In the genomic region with DNA sequence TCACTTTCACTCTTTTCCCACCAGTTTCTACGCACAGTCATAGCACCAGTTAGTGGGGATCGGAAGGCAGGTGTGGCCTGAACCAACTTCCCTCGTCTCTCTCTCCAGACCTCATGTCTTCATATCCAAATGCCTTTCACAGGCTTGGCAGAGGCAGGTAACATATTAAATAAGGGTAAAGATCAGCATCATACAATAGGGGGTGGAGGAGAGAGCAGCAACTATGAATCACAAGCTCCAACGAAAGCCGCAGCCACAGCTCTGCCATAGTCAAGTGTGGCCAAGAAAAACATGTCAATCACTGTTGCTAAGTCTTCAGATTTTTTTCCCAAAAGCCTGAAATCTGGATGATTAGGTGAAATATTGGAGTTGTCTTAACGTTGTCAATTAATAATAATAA, we compare ENCODE assay signal across 1 cellular context.
TF ChIP-seq lines count a peak whose summit lies in the region.

No MANE protein-coding gene starts in this region.

TF ChIP-seq in GM23338, 12 proteins besides CTCF, POLR2A, EP300 and RAD21 (continued from another document):
- TF ChIP-seq, protein P1, sequence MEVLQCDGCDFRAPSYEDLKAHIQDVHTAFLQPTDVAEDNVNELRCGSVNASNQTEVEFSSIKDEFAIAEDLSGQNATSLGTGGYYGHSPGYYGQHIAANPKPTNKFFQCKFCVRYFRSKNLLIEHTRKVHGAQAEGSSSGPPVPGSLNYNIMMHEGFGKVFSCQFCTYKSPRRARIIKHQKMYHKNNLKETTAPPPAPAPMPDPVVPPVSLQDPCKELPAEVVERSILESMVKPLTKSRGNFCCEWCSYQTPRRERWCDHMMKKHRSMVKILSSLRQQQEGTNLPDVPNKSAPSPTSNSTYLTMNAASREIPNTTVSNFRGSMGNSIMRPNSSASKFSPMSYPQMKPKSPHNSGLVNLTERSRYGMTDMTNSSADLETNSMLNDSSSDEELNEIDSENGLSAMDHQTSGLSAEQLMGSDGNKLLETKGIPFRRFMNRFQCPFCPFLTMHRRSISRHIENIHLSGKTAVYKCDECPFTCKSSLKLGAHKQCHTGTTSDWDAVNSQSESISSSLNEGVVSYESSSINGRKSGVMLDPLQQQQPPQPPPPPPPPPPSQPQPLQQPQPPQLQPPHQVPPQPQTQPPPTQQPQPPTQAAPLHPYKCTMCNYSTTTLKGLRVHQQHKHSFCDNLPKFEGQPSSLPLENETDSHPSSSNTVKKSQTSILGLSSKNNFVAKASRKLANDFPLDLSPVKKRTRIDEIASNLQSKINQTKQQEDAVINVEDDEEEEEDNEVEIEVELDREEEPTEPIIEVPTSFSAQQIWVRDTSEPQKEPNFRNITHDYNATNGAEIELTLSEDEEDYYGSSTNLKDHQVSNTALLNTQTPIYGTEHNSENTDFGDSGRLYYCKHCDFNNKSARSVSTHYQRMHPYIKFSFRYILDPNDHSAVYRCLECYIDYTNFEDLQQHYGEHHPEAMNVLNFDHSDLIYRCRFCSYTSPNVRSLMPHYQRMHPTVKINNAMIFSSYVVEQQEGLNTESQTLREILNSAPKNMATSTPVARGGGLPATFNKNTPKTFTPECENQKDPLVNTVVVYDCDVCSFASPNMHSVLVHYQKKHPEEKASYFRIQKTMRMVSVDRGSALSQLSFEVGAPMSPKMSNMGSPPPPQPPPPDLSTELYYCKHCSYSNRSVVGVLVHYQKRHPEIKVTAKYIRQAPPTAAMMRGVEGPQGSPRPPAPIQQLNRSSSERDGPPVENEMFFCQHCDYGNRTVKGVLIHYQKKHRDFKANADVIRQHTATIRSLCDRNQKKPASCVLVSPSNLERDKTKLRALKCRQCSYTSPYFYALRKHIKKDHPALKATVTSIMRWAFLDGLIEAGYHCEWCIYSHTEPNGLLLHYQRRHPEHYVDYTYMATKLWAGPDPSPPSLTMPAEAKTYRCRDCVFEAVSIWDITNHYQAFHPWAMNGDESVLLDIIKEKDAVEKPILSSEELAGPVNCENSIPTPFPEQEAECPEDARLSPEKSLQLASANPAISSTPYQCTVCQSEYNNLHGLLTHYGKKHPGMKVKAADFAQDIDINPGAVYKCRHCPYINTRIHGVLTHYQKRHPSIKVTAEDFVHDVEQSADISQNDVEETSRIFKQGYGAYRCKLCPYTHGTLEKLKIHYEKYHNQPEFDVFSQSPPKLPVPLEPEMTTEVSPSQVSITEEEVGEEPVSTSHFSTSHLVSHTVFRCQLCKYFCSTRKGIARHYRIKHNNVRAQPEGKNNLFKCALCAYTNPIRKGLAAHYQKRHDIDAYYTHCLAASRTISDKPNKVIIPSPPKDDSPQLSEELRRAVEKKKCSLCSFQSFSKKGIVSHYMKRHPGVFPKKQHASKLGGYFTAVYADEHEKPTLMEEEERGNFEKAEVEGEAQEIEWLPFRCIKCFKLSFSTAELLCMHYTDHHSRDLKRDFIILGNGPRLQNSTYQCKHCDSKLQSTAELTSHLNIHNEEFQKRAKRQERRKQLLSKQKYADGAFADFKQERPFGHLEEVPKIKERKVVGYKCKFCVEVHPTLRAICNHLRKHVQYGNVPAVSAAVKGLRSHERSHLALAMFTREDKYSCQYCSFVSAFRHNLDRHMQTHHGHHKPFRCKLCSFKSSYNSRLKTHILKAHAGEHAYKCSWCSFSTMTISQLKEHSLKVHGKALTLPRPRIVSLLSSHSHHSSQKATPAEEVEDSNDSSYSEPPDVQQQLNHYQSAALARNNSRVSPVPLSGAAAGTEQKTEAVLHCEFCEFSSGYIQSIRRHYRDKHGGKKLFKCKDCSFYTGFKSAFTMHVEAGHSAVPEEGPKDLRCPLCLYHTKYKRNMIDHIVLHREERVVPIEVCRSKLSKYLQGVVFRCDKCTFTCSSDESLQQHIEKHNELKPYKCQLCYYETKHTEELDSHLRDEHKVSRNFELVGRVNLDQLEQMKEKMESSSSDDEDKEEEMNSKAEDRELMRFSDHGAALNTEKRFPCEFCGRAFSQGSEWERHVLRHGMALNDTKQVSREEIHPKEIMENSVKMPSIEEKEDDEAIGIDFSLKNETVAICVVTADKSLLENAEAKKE (CRISPR knock-in tag; IDR thresholded peaks at IDR 0.05), result no peak
- TF ChIP-seq STAT1 (IDR thresholded peaks at IDR 0.05; ENCODE audit: unreplicated experiment) (no peak), POLR2AphosphoS5 (IDR thresholded peaks at IDR 0.05; ENCODE audit: low read depth) (no peak), CREB1 (CRISPR knock-in tag; IDR thresholded peaks at IDR 0.05; ENCODE audit: low read depth) (no peak), JUNB (IDR thresholded peaks at IDR 0.05; ENCODE audit: unreplicated experiment) (no peak), ZNF331 (CRISPR knock-in tag; IDR thresholded peaks at IDR 0.05; ENCODE audit: low read depth) (no peak), EZH2 (IDR thresholded peaks at IDR 0.05; ENCODE audit: low read depth, unreplicated experiment) (no peak), EZH2phosphoT487 (IDR thresholded peaks at IDR 0.05; ENCODE audit: unreplicated experiment) (no peak), ZNF114 (CRISPR knock-in tag; IDR thresholded peaks at IDR 0.05) (no peak)
- TF ChIP-seq, protein P2, sequence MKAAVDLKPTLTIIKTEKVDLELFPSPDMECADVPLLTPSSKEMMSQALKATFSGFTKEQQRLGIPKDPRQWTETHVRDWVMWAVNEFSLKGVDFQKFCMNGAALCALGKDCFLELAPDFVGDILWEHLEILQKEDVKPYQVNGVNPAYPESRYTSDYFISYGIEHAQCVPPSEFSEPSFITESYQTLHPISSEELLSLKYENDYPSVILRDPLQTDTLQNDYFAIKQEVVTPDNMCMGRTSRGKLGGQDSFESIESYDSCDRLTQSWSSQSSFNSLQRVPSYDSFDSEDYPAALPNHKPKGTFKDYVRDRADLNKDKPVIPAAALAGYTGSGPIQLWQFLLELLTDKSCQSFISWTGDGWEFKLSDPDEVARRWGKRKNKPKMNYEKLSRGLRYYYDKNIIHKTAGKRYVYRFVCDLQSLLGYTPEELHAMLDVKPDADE (IDR thresholded peaks at IDR 0.05), result no peak
- TF ChIP-seq, protein P3, sequence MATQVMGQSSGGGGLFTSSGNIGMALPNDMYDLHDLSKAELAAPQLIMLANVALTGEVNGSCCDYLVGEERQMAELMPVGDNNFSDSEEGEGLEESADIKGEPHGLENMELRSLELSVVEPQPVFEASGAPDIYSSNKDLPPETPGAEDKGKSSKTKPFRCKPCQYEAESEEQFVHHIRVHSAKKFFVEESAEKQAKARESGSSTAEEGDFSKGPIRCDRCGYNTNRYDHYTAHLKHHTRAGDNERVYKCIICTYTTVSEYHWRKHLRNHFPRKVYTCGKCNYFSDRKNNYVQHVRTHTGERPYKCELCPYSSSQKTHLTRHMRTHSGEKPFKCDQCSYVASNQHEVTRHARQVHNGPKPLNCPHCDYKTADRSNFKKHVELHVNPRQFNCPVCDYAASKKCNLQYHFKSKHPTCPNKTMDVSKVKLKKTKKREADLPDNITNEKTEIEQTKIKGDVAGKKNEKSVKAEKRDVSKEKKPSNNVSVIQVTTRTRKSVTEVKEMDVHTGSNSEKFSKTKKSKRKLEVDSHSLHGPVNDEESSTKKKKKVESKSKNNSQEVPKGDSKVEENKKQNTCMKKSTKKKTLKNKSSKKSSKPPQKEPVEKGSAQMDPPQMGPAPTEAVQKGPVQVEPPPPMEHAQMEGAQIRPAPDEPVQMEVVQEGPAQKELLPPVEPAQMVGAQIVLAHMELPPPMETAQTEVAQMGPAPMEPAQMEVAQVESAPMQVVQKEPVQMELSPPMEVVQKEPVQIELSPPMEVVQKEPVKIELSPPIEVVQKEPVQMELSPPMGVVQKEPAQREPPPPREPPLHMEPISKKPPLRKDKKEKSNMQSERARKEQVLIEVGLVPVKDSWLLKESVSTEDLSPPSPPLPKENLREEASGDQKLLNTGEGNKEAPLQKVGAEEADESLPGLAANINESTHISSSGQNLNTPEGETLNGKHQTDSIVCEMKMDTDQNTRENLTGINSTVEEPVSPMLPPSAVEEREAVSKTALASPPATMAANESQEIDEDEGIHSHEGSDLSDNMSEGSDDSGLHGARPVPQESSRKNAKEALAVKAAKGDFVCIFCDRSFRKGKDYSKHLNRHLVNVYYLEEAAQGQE (IDR thresholded peaks at IDR 0.05; ENCODE audit: unreplicated experiment), result no peak
